In the genomic region with DNA sequence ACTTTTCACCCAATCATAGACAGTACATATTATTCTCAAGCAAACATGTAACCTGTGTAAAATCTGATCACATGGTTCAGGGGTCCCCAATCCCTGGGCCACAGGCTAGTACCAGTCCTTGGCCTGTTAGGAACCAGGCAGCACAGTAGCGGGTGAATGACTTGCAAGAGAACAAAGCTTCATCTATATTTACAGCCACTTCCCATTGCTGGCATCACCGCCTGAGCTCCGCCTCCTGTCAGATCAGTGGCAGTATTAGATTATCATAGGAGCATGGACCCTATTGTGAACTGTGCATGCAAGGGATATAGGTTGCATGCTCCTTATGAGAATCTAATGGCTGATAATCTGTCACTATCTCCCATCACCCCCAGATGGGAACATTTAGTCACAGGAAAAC, we compare ENCODE assay signal across 22 cellular contexts.
DNase-seq lines count a peak whose midpoint lies in the region; ATAC-seq lines count a peak whose summit lies in the region.
"Had no signal": no experiment of that assay in that cellular context is flagged by ENCODE, and none has a peak within 500 bp of the region (broad histone marks: within the 10 kb centered on the region; RNA-seq: fewer than 3 reads in every experiment).

No MANE protein-coding gene starts in this region.

- ATAC-seq in stimulated activated naive CD8-positive, alpha-beta T cell treated with anti-CD3 and anti-CD28 coated beads, Interleukin-15, Interleukin-2, amounts not matched to agents 100 U/mL and 50 U/mL, for 24 hours: no peak
- no peak for ATAC-seq in esophagus mucosa
- ATAC-seq: HCT116, HepG2, Panc1 had no signal

- DNase-seq in NCI-H82 treated with DMSO at 0.1 percent for 48 hours (lab: John Stamatoyannopoulos, UW; ENCODE audit: unreplicated experiment) (peak; percentile 25), globus pallidus (ENCODE audit: low spot score) (peak; percentile 77), medulla oblongata (ENCODE audit: extremely low spot score) (peak; percentile 63), putamen (ENCODE audit: low spot score) (peak; percentile 39), NCI-H69 (lab: John Stamatoyannopoulos, UW) (no peak), LoVo (ENCODE audit: low spot score) (no peak)
- no peak for DNase-seq in stimulated activated naive CD8-positive, alpha-beta T cell treated with anti-CD3 and anti-CD28 coated beads, Interleukin-15, Interleukin-2, amounts not matched to agents 100 U/mL and 50 U/mL, for 24 hours
- DNase-seq: CD8-positive, alpha-beta memory T cell; DMS 273 treated with DMSO at 0.1 percent for 48 hours; DMS79 treated with DMSO at 0.1 percent for 48 hours; GF-D8; Karpas-422; NCI-H1092 treated with DMSO at 0.1 percent for 48 hours; NCI-H1436; NCI-H187; NCI-H2081 treated with DMSO at 0.1 percent for 48 hours; NCI-H524; SHP77 treated with DMSO at 0.1 percent for 48 hours had no signal

Comparison
In these comparisons a context has a peak if more than half of its experiments do, and no peak if none do; other contexts are left out.
1. DNase-seq: peak in NCI-H82 treated with DMSO at 0.1 percent for 48 hours (single experiment), globus pallidus (single experiment), medulla oblongata (single experiment) and putamen (single experiment); none in stimulated activated naive CD8-positive, alpha-beta T cell treated with anti-CD3 and anti-CD28 coated beads, Interleukin-15, Interleukin-2, amounts not matched to agents 100 U/mL and 50 U/mL, for 24 hours (single experiment), NCI-H69 (single experiment) and LoVo (single experiment).